Comparison of ENCODE assay signal across 8 cellular contexts in the genomic region with DNA sequence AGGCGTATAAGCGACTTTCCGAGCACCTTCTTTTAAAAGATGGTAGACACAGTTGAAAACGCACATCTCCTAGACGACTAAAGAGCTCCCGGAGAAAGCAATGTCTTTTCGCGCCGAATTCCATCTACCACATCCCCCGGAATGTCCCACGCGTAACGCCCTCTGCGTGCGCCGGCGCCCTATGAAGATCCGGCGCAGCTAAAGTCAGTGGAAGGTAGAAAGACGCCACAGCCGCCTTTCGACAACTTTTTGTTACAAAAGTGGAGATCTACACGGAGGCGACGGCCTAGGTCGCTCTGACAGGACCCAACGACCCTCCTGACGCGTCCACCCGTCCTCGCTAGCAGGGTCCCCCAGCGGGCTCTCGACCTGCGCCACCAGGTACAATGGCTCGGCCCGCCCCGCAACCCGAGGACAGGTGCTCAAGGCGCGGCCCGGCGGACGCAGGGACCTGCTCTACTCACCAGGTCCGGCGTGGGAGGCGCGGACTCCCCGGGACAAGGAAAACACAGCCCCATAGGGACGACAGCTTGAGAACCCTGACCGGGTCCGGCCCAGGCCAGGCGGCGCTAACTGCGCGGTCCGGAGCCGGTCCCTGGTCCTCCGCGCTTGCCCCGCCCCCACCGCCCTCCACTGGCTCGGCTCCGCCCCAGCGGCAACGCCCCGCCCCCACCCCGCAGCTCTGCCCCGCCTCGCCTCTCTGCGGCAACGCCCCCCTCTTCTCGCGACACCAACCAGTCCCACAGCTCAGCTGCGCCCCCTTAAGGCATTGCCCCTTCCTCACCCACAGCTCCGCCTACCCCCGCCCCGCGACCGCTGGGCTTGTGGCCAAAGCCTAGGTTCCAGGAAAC. TPM values are rescaled to one million over a fixed set of nuclear protein-coding genes. Genes with fewer than 3 reads are reported as not detected.
A peak's percentile ranks its signal among the peaks of the same experiment; 100 is the strongest.
DNase-seq lines count a peak whose midpoint lies in the region; ATAC-seq and TF ChIP-seq lines count a peak whose summit lies in the region.

A gene with protein sequence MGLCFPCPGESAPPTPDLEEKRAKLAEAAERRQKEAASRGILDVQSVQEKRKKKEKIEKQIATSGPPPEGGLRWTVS (minus strand): TSS at position 571 of the 851 bp plus-strand sequence. CDS start 53 bp downstream, at position 518.

- peaks cover 0 to 4% (median under 1%) of the 10 kb centered on the region in 11 experiments; a peak in 5 of 22 replicates for H3K9me3 ChIP-seq in BLaER1 treated with 17β-estradiol and CSF1 and Interleukin-3, amounts not matched to agents 10 nM and 100 nM (replicated peaks in 1 of 11)
- H3K9me3 ChIP-seq in liver (ENCODE audit: control insufficient read depth in 4 of 4, low read length in 3 of 4) = no peaks in the 10 kb centered on the region

- ATAC-seq in HG03457 (IDR thresholded peaks at IDR 0.05; ENCODE audit: unreplicated experiment) = peak; percentile 95

- peak within 1 kb of the TSS; percentile 78 to 88 (median 84) for H3K9ac ChIP-seq in BLaER1 treated with 17β-estradiol and CSF1 and Interleukin-3, amounts not matched to agents 10 nM and 100 nM
- H3K9ac ChIP-seq in liver (ENCODE audit: low read depth in 1 of 2, low read length in 2 of 2) = peak within 1 kb of the TSS; percentile 25 to 65

- H3K4me1 ChIP-seq in BLaER1 treated with 17β-estradiol and CSF1 and Interleukin-3, amounts not matched to agents 10 nM and 100 nM = peaks cover 9 to 50% (median 32%) of the 10 kb centered on the region in 10 experiments; a peak in 18 of 20 replicates
- H3K4me1 ChIP-seq in liver (ENCODE audit: control insufficient read depth in 4 of 4, insufficient read depth in 4 of 4, low read length in 3 of 4) = peaks cover 2 to 16% (median 6%) of the 10 kb centered on the region in 4 donors

- peak; percentile 70 to 71 for TF ChIP-seq RAD21 in liver (IDR thresholded peaks at IDR 0.05)

- peak; percentile 61 for TF ChIP-seq CTCF in liver (IDR thresholded peaks at IDR 0.05; ENCODE audit: low read depth, low read length, missing input control)

- H3K4me3 ChIP-seq in BLaER1 treated with 17β-estradiol and CSF1 and Interleukin-3, amounts not matched to agents 10 nM and 100 nM = peak within 1 kb of the TSS; percentile 78 to 99 (median 86)
- peak within 1 kb of the TSS; percentile 86 to 97 (median 94) for H3K4me3 ChIP-seq in liver (ENCODE audit: low read depth in 1 of 3, low read length in 3 of 3)

- peaks cover 0 to 25% (median 20%) of the 10 kb centered on the region in 11 experiments; a peak in 15 of 22 replicates for H3K36me3 ChIP-seq in BLaER1 treated with 17β-estradiol and CSF1 and Interleukin-3, amounts not matched to agents 10 nM and 100 nM
- H3K36me3 ChIP-seq in liver (ENCODE audit: control insufficient read depth in 4 of 4, insufficient read depth in 3 of 4, low read depth in 1 of 4, low read length in 3 of 4) = no peaks in the 10 kb centered on the region

- under 1% methylated on average over 79 of the region's 79 CpGs for WGBS in liver

- no peaks in the 10 kb centered on the region for H3K27me3 ChIP-seq in BLaER1 treated with 17β-estradiol and CSF1 and Interleukin-3, amounts not matched to agents 10 nM and 100 nM
- no peaks in the 10 kb centered on the region for H3K27me3 ChIP-seq in liver (ENCODE audit: control insufficient read depth in 4 of 4, insufficient read depth in 4 of 4, low read length in 3 of 4)

- no peaks in the 10 kb centered on the region; a peak in 1 of 22 replicates for H4K20me1 ChIP-seq in BLaER1 treated with 17β-estradiol and CSF1 and Interleukin-3, amounts not matched to agents 10 nM and 100 nM

- H3K27ac ChIP-seq in BLaER1 treated with 17β-estradiol and CSF1 and Interleukin-3, amounts not matched to agents 10 nM and 100 nM = peak within 1 kb of the TSS; percentile 38 to 87 (median 83); a peak in 21 of 22 replicates
- H3K27ac ChIP-seq in liver (ENCODE audit: low read depth in 1 of 2, low read length in 2 of 2) = peak within 1 kb of the TSS; percentile 80 to 83

- DNase-seq in GM19240 (ENCODE audit: insufficient read length, low spot score) (peak; percentile 48), NCI-H526 treated with DMSO at 0.1 percent for 48 hours (lab: John Stamatoyannopoulos, UW) (peak; percentile 95), dermis microvascular lymphatic vessel endothelial cell (ENCODE audit: low read depth in 2 of 2) (peak; percentile 97 to 99)
- DNase-seq in activated CD4-positive, alpha-beta T cell treated with anti-CD3 and anti-CD28 coated beads, Interleukin-2, amount 50 U/mL, for 48 hours = peak; percentile 96 to 97
- peak; percentile 94 for DNase-seq in stimulated activated CD4-positive, alpha-beta T cell treated with anti-CD3 and anti-CD28 coated beads, Interleukin-4, amount 100 ng/mL, for 1 hour

- peak within 1 kb of the TSS; percentile 65 to 89 (median 82) for H3K4me2 ChIP-seq in BLaER1 treated with 17β-estradiol and CSF1 and Interleukin-3, amounts not matched to agents 10 nM and 100 nM

TF ChIP-seq in liver, 16 proteins besides CTCF, POLR2A, EP300 and RAD21:
- TF ChIP-seq NR2F2 (IDR thresholded peaks at IDR 0.05) = no peak
- TF ChIP-seq SP1 (IDR thresholded peaks at IDR 0.05) = peak; percentile 49
- TF ChIP-seq, protein P1, sequence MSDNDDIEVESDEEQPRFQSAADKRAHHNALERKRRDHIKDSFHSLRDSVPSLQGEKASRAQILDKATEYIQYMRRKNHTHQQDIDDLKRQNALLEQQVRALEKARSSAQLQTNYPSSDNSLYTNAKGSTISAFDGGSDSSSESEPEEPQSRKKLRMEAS (IDR thresholded peaks at IDR 0.05) = no peak
- peak; percentile 3 to 26 for TF ChIP-seq HNF4A (conservative IDR thresholded peaks at IDR 0.05)
- peak in 1 of 2 donors; percentile 66 for TF ChIP-seq GABPA (IDR thresholded peaks at IDR 0.05 in 1 of 2, conservative IDR thresholded peaks at IDR 0.05 in 1 of 2)
- peak in 1 of 2 donors; percentile 4 for TF ChIP-seq EGR1 (IDR thresholded peaks at IDR 0.05; ENCODE audit: low read depth in 2 of 2)
- TF ChIP-seq RXRA (IDR thresholded peaks at IDR 0.05) = peak; percentile 5 to 48
- TF ChIP-seq YY1 (IDR thresholded peaks at IDR 0.05) = peak; percentile 70
- TF ChIP-seq FOXA1 (IDR thresholded peaks at IDR 0.05) = peak; percentile 65
- no peak for TF ChIP-seq TAF1 (conservative IDR thresholded peaks at IDR 0.05)
- no peak for TF ChIP-seq HNF4G (IDR thresholded peaks at IDR 0.05)
- TF ChIP-seq, protein P2, sequence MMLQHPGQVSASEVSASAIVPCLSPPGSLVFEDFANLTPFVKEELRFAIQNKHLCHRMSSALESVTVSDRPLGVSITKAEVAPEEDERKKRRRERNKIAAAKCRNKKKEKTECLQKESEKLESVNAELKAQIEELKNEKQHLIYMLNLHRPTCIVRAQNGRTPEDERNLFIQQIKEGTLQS (IDR thresholded peaks at IDR 0.05) = no peak
- no peak for TF ChIP-seq FOXA2 (IDR thresholded peaks at IDR 0.05)
- TF ChIP-seq JUND (IDR thresholded peaks at IDR 0.05) = no peak
- TF ChIP-seq, protein P3, sequence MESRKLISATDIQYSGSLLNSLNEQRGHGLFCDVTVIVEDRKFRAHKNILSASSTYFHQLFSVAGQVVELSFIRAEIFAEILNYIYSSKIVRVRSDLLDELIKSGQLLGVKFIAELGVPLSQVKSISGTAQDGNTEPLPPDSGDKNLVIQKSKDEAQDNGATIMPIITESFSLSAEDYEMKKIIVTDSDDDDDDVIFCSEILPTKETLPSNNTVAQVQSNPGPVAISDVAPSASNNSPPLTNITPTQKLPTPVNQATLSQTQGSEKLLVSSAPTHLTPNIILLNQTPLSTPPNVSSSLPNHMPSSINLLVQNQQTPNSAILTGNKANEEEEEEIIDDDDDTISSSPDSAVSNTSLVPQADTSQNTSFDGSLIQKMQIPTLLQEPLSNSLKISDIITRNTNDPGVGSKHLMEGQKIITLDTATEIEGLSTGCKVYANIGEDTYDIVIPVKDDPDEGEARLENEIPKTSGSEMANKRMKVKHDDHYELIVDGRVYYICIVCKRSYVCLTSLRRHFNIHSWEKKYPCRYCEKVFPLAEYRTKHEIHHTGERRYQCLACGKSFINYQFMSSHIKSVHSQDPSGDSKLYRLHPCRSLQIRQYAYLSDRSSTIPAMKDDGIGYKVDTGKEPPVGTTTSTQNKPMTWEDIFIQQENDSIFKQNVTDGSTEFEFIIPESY (IDR thresholded peaks at IDR 0.05) = peak; percentile 98
- TF ChIP-seq, protein P4, sequence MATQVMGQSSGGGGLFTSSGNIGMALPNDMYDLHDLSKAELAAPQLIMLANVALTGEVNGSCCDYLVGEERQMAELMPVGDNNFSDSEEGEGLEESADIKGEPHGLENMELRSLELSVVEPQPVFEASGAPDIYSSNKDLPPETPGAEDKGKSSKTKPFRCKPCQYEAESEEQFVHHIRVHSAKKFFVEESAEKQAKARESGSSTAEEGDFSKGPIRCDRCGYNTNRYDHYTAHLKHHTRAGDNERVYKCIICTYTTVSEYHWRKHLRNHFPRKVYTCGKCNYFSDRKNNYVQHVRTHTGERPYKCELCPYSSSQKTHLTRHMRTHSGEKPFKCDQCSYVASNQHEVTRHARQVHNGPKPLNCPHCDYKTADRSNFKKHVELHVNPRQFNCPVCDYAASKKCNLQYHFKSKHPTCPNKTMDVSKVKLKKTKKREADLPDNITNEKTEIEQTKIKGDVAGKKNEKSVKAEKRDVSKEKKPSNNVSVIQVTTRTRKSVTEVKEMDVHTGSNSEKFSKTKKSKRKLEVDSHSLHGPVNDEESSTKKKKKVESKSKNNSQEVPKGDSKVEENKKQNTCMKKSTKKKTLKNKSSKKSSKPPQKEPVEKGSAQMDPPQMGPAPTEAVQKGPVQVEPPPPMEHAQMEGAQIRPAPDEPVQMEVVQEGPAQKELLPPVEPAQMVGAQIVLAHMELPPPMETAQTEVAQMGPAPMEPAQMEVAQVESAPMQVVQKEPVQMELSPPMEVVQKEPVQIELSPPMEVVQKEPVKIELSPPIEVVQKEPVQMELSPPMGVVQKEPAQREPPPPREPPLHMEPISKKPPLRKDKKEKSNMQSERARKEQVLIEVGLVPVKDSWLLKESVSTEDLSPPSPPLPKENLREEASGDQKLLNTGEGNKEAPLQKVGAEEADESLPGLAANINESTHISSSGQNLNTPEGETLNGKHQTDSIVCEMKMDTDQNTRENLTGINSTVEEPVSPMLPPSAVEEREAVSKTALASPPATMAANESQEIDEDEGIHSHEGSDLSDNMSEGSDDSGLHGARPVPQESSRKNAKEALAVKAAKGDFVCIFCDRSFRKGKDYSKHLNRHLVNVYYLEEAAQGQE (IDR thresholded peaks at IDR 0.05) = peak; percentile 47
TF ChIP-seq in liver: peak in this region for 9.

RNA-seq across cellular contexts. Expression of the gene that starts here (rescaled TPM):
- 8.2 and 10.8 TPM in 2 replicates for total RNA-seq in dermis microvascular lymphatic vessel endothelial cell
- total RNA-seq in liver = 1 to 10 TPM; 2.7 to 7.2 TPM
- 1 to 10 TPM; 3.1 to 6.6 TPM for polyA plus RNA-seq in liver

Comparison
In these comparisons a context has a peak if more than half of its experiments do, and no peak if none do; other contexts are left out.
1. Peak in every context shown above with its lines: DNase-seq, ATAC-seq, H3K4me3 ChIP-seq and H3K27ac ChIP-seq.
2. DNase-seq: peak in every context shown above with its lines; median percentile 98 in dermis microvascular lymphatic vessel endothelial cell; 96 in activated CD4-positive, alpha-beta T cell treated with anti-CD3 and anti-CD28 coated beads, Interleukin-2, amount 50 U/mL, for 48 hours; 95 in NCI-H526 treated with DMSO at 0.1 percent for 48 hours; 94 in stimulated activated CD4-positive, alpha-beta T cell treated with anti-CD3 and anti-CD28 coated beads, Interleukin-4, amount 100 ng/mL, for 1 hour; 48 in GM19240.